Comparison of ENCODE assay signal across 22 cellular contexts in the genomic region with DNA sequence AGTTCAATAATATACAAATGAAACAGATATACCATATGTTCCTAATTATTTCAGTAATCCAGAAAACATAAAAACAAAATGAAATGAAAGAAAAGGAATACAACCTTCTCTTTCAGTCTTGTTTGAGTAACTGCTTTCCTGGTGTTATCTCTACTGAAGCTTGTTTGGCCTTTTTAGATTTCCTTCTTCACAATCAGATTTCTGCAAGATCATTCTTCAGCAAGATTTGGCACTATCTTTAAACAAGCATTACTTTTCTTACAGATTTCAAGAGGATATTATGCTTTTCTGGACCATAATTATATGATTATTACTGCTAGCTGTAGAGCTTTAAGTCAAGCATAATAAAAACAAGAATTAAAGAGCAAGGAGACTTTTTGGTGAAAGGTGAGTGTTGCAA.
"Had no signal": no experiment of that assay in that cellular context is flagged by ENCODE, and none has a peak within 500 bp of the region (broad histone marks: within the 10 kb centered on the region; RNA-seq: fewer than 3 reads in every experiment).

No MANE protein-coding gene starts in this region.

- H3K4me1 Mint-ChIP-seq: IgD-negative memory B cell had no signal

- H3K9me3 ChIP-seq: MG63, SK-N-SH had no signal

- H3K9ac ChIP-seq: SK-N-SH had no signal

- H3K4me3 ChIP-seq: MG63 had no signal

- H3K27ac Mint-ChIP-seq: IgD-negative memory B cell had no signal

- FAIRE-seq: HTR-8/SVneo had no signal

- H3K27me3 Mint-ChIP-seq: IgD-negative memory B cell had no signal

- H3K4me2 ChIP-seq: SK-N-SH had no signal

- DNase-seq: KBM-7, MG63, NCI-H1092, NCI-H1105 treated with DMSO at 0.1 percent for 48 hours, NCI-H1417 treated with DMSO at 0.1 percent for 48 hours, NCI-H146, NCI-H1694 treated with DMSO at 0.1 percent for 48 hours, NCI-H1930, NCI-H2081, NCI-H2171, NCI-H226, NCI-H446, NCI-H510A, NCI-H524 treated with DMSO at 0.1 percent for 48 hours, NCI-H69, NCI-H774, PC-3, SHP77, SK-N-SH, SW 1271 had no signal

- H3K9me2 ChIP-seq: SK-N-SH had no signal

- H3K4me3 Mint-ChIP-seq: IgD-negative memory B cell had no signal

- H3K27me3 ChIP-seq: MG63 had no signal

- H3K36me3 ChIP-seq: MG63 had no signal
